ENCODE assay signal across 19 cellular contexts in genomic region chr2:136112317-136112891, GRCh38. TPM values are rescaled to one million over a fixed set of nuclear protein-coding genes. Genes with fewer than 3 reads are reported as not detected.
DNase-seq lines count a peak whose midpoint lies in the region; ATAC-seq and TF ChIP-seq lines count a peak whose summit lies in the region.
"Had no signal": no experiment of that assay in that cellular context is flagged by ENCODE, and none has a peak within 500 bp of the region (broad histone marks: within the 10 kb centered on the region; RNA-seq: fewer than 3 reads in every experiment).

No MANE protein-coding gene starts in this region.

- peak overlapping the region; percentile 18 for H3K27ac Mint-ChIP-seq in endodermal cell
- H3K27ac Mint-ChIP-seq in activated CD8-positive, alpha-beta T cell treated with anti-CD3 and anti-CD28 coated beads for 36 hours = no peak overlapping the region
- H3K27ac Mint-ChIP-seq: activated naive CD8-positive, alpha-beta T cell treated with anti-CD3 and anti-CD28 coated beads, Interleukin-2, amount 50 U/mL, for 24 hours had no signal

- DNase-seq in SK-N-SH = peak; percentile 25
- DNase-seq in NCI-H526 treated with DMSO at 0.1 percent for 48 hours (lab: John Stamatoyannopoulos, UW) = peak; percentile 27
- DNase-seq in endodermal cell = no peak
- peak; percentile 96 for DNase-seq in pons (ENCODE audit: low spot score)
- DNase-seq in activated CD8-positive, alpha-beta T cell treated with anti-CD3 and anti-CD28 coated beads for 36 hours = no peak
- no peak for DNase-seq in GM13977 (ENCODE audit: low spot score)
- DNase-seq in central memory CD4-positive, alpha-beta T cell = no peak
- DNase-seq: activated naive CD8-positive, alpha-beta T cell treated with anti-CD3 and anti-CD28 coated beads, Interleukin-2, amount 50 U/mL, for 24 hours; GDM1; left cardiac atrium; NCI-H1436 treated with DMSO at 0.1 percent for 48 hours; retina; WERI-Rb-1 had no signal

- TF ChIP-seq CTCF in SK-N-SH (IDR thresholded peaks at IDR 0.05) (no peak), endodermal cell (conservative IDR thresholded peaks at IDR 0.05) (no peak), GM13977 (IDR thresholded peaks at IDR 0.05; ENCODE audit: extremely low read depth, insufficient read depth, missing control alignments) (no peak)
- TF ChIP-seq CTCF in activated CD8-positive, alpha-beta T cell treated with anti-CD3 and anti-CD28 coated beads for 36 hours (IDR thresholded peaks at IDR 0.05) = no peak

- H3K27ac ChIP-seq in SK-N-SH (ENCODE audit: low read depth in 2 of 2, low read length in 1 of 2) (peak overlapping the region in 1 of 2 experiments; percentile 53; a peak in 1 of 4 replicates), endodermal cell (ENCODE audit: low read depth, low read length) (peak overlapping the region; percentile 92)
- H3K27ac ChIP-seq: esophagus muscularis mucosa, hepatocyte, SK-N-MC, thoracic aorta, WERI-Rb-1 had no signal

- H3K9me3 Mint-ChIP-seq in endodermal cell = no peaks in the 10 kb centered on the region
- no peaks in the 10 kb centered on the region for H3K9me3 Mint-ChIP-seq in activated CD8-positive, alpha-beta T cell treated with anti-CD3 and anti-CD28 coated beads for 36 hours
- H3K9me3 Mint-ChIP-seq: activated naive CD8-positive, alpha-beta T cell treated with anti-CD3 and anti-CD28 coated beads, Interleukin-2, amount 50 U/mL, for 24 hours had no signal

- intact Hi-C loops in activated CD8-positive, alpha-beta T cell treated with anti-CD3 and anti-CD28 coated beads for 36 hours (cut with micrococcal nuclease) = no loop called here

- H3K36me3 Mint-ChIP-seq in endodermal cell (ENCODE audit: low read depth) = peaks cover 37% of the 10 kb centered on the region
- H3K36me3 Mint-ChIP-seq in activated CD8-positive, alpha-beta T cell treated with anti-CD3 and anti-CD28 coated beads for 36 hours (ENCODE audit: low read depth) = peaks cover 38% of the 10 kb centered on the region

- peaks cover 24% of the 10 kb centered on the region for H3K27me3 Mint-ChIP-seq in endodermal cell (ENCODE audit: insufficient read depth)
- H3K27me3 Mint-ChIP-seq in activated CD8-positive, alpha-beta T cell treated with anti-CD3 and anti-CD28 coated beads for 36 hours = no peaks in the 10 kb centered on the region
- H3K27me3 Mint-ChIP-seq: activated naive CD8-positive, alpha-beta T cell treated with anti-CD3 and anti-CD28 coated beads, Interleukin-2, amount 50 U/mL, for 24 hours had no signal

- WGBS in SK-N-SH (ENCODE audit: low lambda C conversion rate) = 12% methylated on average over 4 of the region's 4 CpGs
- 30 to 69% methylated on average over 2 to 4 of the region's 4 CpGs for WGBS in endodermal cell (ENCODE audit: insufficient coverage in 1 of 2, insufficient read length in 1 of 2), 2 experiments

- no peaks in the 10 kb centered on the region for H3K36me3 ChIP-seq in SK-N-SH (replicated peaks in 1 of 2; ENCODE audit: control insufficient read depth in 1 of 2, insufficient read depth in 2 of 2, low read length in 1 of 2)
- peaks cover 42% of the 10 kb centered on the region for H3K36me3 ChIP-seq in endodermal cell (ENCODE audit: control insufficient read depth, insufficient read depth, low read length)
- H3K36me3 ChIP-seq: esophagus muscularis mucosa, thoracic aorta, WERI-Rb-1 had no signal

- H3K9ac ChIP-seq in SK-N-SH = no peak overlapping the region
- no peak overlapping the region for H3K9ac ChIP-seq in endodermal cell (ENCODE audit: extremely low read depth, low read length, poor library complexity, severe bottlenecking)

- H3K9me3 ChIP-seq in SK-N-SH (no peaks in the 10 kb centered on the region), endodermal cell (ENCODE audit: control insufficient read depth, low read length) (no peaks in the 10 kb centered on the region)
- H3K9me3 ChIP-seq: esophagus muscularis mucosa, thoracic aorta had no signal

- no peak overlapping the region for H3K4me3 ChIP-seq in SK-N-SH (ENCODE audit: low read depth in 2 of 2, low read length in 1 of 2)
- no peak overlapping the region for H3K4me3 ChIP-seq in endodermal cell (ENCODE audit: low read length)
- H3K4me3 ChIP-seq: esophagus muscularis mucosa, hepatocyte, K562, SK-N-MC, thoracic aorta had no signal

- H3K27me3 ChIP-seq in SK-N-SH (ENCODE audit: insufficient read depth) = peaks cover 31% of the 10 kb centered on the region
- H3K27me3 ChIP-seq in endodermal cell (ENCODE audit: control insufficient read depth, insufficient read depth, low read length, poor library complexity, severe bottlenecking) = no peaks in the 10 kb centered on the region

- no peak overlapping the region for H3K4me3 Mint-ChIP-seq in endodermal cell
- H3K4me3 Mint-ChIP-seq in activated CD8-positive, alpha-beta T cell treated with anti-CD3 and anti-CD28 coated beads for 36 hours = no peak overlapping the region
- H3K4me3 Mint-ChIP-seq: activated naive CD8-positive, alpha-beta T cell treated with anti-CD3 and anti-CD28 coated beads, Interleukin-2, amount 50 U/mL, for 24 hours had no signal

- H4K20me1 ChIP-seq in SK-N-SH (ENCODE audit: insufficient read depth) = no peaks in the 10 kb centered on the region

- TF ChIP-seq RAD21 in SK-N-SH (IDR thresholded peaks at IDR 0.05; ENCODE audit: low read length) = no peak

- no peak overlapping the region for H3K4me2 ChIP-seq in SK-N-SH
- H3K4me2 ChIP-seq: hepatocyte had no signal

- in situ Hi-C loops in GM13977 (cut with MboI; ENCODE audit: low pct_unique_long_range_greater_than_20kb, low sequenced_read_pairs, unreplicated experiment) = loop anchor here (25.0 kb wide), 1 partner anchor 200 kb away; no protein-coding TSS in a partner anchor

- H3K4me1 ChIP-seq in SK-N-SH (ENCODE audit: control insufficient read depth in 1 of 2, insufficient read depth in 2 of 2, low read depth in 1 of 2, low read length in 1 of 2) (peaks cover 0 to 21% of the 10 kb centered on the region in 2 experiments; a peak in 2 of 4 replicates), endodermal cell (ENCODE audit: control insufficient read depth, insufficient read depth, low read length) (no peaks in the 10 kb centered on the region)

- ATAC-seq in SK-N-SH treated with all-trans-retinoic acid at 6 μM for 48 hours = no peak
- no peak for ATAC-seq in activated CD8-positive, alpha-beta T cell treated with anti-CD3 and anti-CD28 coated beads for 36 hours
- ATAC-seq: activated naive CD8-positive, alpha-beta T cell treated with anti-CD3 and anti-CD28 coated beads, Interleukin-2, amount 50 U/mL, for 24 hours; K562; left cardiac atrium had no signal

- POLR2A ChIA-PET in SK-N-SH (lab: Yijun Ruan, JAX) = no interaction called here
- POLR2A ChIA-PET in activated CD8-positive, alpha-beta T cell treated with anti-CD3 and anti-CD28 coated beads for 36 hours (lab: Charles Lee) = interaction anchor here (1.0 to 1.2 kb wide), 3 partner anchors 55 to 126 kb away, joined by 3 to 4 read pairs (median 4); partner anchors contain the start of gene DARS1

- no peaks in the 10 kb centered on the region for H3F3A ChIP-seq in SK-N-SH (replicated peaks; ENCODE audit: insufficient read depth)

- peaks cover 33% of the 10 kb centered on the region for H3K4me1 Mint-ChIP-seq in endodermal cell
- peaks cover 34% of the 10 kb centered on the region for H3K4me1 Mint-ChIP-seq in activated CD8-positive, alpha-beta T cell treated with anti-CD3 and anti-CD28 coated beads for 36 hours (ENCODE audit: low read depth)

- no peaks in the 10 kb centered on the region for H3K9me2 ChIP-seq in SK-N-SH

- H2AFZ ChIP-seq in SK-N-SH (ENCODE audit: low read depth) = no peak overlapping the region
- H2AFZ ChIP-seq: hepatocyte had no signal

- no peak for TF ChIP-seq EP300 in SK-N-SH (IDR thresholded peaks at IDR 0.05; ENCODE audit: borderline replicate concordance in 1 of 2, low read depth in 1 of 2, low read length in 1 of 2)

- H3K79me2 ChIP-seq in SK-N-SH (ENCODE audit: insufficient read depth) = no peaks in the 10 kb centered on the region
- H3K79me2 ChIP-seq: hepatocyte had no signal

- CTCF ChIA-PET in SK-N-SH (lab: Yijun Ruan, JAX) = interaction anchor here (1.5 to 1.8 kb wide), 2 partner anchors 115 to 198 kb away, joined by 5 read pairs; no protein-coding TSS in a partner anchor
- CTCF ChIA-PET in activated CD8-positive, alpha-beta T cell treated with anti-CD3 and anti-CD28 coated beads for 36 hours (lab: Charles Lee) = interaction anchor here (1.2 to 1.3 kb wide), 2 partner anchors 26 to 272 kb away, joined by 4 read pairs; no protein-coding TSS in a partner anchor

TF ChIP-seq in SK-N-SH, 30 proteins besides CTCF, POLR2A, EP300 and RAD21 (continues in another document):
- TF ChIP-seq SIN3A (IDR thresholded peaks at IDR 0.05; ENCODE audit: borderline replicate concordance, low read depth, low read length) (no peak), ELF1 (IDR thresholded peaks at IDR 0.05) (no peak), NFIC (IDR thresholded peaks at IDR 0.05; ENCODE audit: borderline replicate concordance) (no peak), CHD2 (IDR thresholded peaks at IDR 0.05; ENCODE audit: low read length, partially characterized antibody) (no peak), FOSL2 (IDR thresholded peaks at IDR 0.05; ENCODE audit: borderline replicate concordance, low read depth) (no peak)

TF ChIP-seq in SK-N-SH treated with all-trans-retinoic acid at 6 μM for 48 hours, 23 proteins besides CTCF, POLR2A, EP300 and RAD21 (continues in another document):
- TF ChIP-seq ZC3H10 (CRISPR knock-in tag; IDR thresholded peaks at IDR 0.05) (no peak), GLIS3 (CRISPR knock-in tag; IDR thresholded peaks at IDR 0.05) (no peak), ISL1 (CRISPR knock-in tag; IDR thresholded peaks at IDR 0.05) (no peak), PPARA (CRISPR knock-in tag; IDR thresholded peaks at IDR 0.05; ENCODE audit: borderline replicate concordance) (no peak), ZNF70 (CRISPR knock-in tag; IDR thresholded peaks at IDR 0.05) (no peak), ARNTL (CRISPR knock-in tag; IDR thresholded peaks at IDR 0.05; ENCODE audit: borderline replicate concordance, low read depth) (no peak), BACH2 (CRISPR knock-in tag; IDR thresholded peaks at IDR 0.05; ENCODE audit: borderline replicate concordance) (no peak), TOX (CRISPR knock-in tag; IDR thresholded peaks at IDR 0.05; ENCODE audit: borderline replicate concordance) (no peak)

RNA-seq across cellular contexts. Expression of gene CXCR4, which starts 5.5 kb away (rescaled TPM):
- polyA plus RNA-seq in SK-N-SH (2012; rRNA removed) = 0.48 and 1.3 TPM in 2 replicates
- polyA plus RNA-seq in SK-N-SH (2012; cell fraction: cytosol; rRNA removed) = 0.90 and 1.8 TPM in 2 replicates
- polyA plus RNA-seq in SK-N-SH (2012; cell fraction: nucleus; rRNA removed) = 0.31 and 0.35 TPM in 2 replicates
- total RNA-seq in endodermal cell = 100 to 1,000 TPM; 287 to 454 TPM
- 303 TPM for polyA plus RNA-seq in endodermal cell (2013, experiment 1 of 2)
- polyA plus RNA-seq in endodermal cell (2013, experiment 2 of 2) = 293 TPM
- 100 to 1,000 TPM in 1 of 2 experiments, 10 to 100 TPM in 1; 97.0 to 103 TPM for total RNA-seq in activated CD8-positive, alpha-beta T cell treated with anti-CD3 and anti-CD28 coated beads for 36 hours

Comparison
In these comparisons a context has a peak if more than half of its experiments do, and no peak if none do; other contexts are left out.
1. DNase-seq: peak in SK-N-SH (single experiment), NCI-H526 treated with DMSO at 0.1 percent for 48 hours (single experiment) and pons (single experiment); none in endodermal cell (single experiment), activated CD8-positive, alpha-beta T cell treated with anti-CD3 and anti-CD28 coated beads for 36 hours (single experiment), GM13977 (single experiment) and central memory CD4-positive, alpha-beta T cell (single experiment).